In the genomic region with DNA sequence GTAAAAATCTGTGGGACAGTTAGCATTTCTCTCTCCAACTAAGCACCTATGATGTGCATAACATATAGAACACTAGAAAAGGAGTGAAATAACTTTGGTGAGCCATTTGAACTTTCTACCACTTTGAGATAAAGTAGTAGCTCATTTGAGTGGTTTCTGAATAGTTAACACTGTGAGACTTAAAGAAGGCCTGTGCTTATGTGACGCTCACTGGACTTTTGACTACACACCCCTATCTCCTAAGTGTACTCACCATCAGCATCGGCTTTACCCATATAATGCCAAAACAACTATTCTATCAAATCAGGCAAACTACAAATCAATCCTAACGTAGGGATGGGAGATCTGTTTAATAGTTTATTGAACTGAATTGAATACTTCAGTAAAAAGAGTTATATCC, we compare ENCODE assay signal across 1 cellular context.
TF ChIP-seq lines count a peak whose summit lies in the region.

No MANE protein-coding gene starts in this region.

TF ChIP-seq in SK-N-SH treated with all-trans-retinoic acid at 6 μM for 48 hours, 23 proteins besides CTCF, POLR2A, EP300 and RAD21 (continued from another document):
- TF ChIP-seq, protein P1, sequence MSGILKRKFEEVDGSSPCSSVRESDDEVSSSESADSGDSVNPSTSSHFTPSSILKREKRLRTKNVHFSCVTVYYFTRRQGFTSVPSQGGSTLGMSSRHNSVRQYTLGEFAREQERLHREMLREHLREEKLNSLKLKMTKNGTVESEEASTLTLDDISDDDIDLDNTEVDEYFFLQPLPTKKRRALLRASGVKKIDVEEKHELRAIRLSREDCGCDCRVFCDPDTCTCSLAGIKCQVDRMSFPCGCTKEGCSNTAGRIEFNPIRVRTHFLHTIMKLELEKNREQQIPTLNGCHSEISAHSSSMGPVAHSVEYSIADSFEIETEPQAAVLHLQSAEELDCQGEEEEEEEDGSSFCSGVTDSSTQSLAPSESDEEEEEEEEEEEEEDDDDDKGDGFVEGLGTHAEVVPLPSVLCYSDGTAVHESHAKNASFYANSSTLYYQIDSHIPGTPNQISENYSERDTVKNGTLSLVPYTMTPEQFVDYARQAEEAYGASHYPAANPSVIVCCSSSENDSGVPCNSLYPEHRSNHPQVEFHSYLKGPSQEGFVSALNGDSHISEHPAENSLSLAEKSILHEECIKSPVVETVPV (CRISPR knock-in tag; IDR thresholded peaks at IDR 0.05) = no peak
